ENCODE assay signal across 18 cellular contexts in the genomic region with DNA sequence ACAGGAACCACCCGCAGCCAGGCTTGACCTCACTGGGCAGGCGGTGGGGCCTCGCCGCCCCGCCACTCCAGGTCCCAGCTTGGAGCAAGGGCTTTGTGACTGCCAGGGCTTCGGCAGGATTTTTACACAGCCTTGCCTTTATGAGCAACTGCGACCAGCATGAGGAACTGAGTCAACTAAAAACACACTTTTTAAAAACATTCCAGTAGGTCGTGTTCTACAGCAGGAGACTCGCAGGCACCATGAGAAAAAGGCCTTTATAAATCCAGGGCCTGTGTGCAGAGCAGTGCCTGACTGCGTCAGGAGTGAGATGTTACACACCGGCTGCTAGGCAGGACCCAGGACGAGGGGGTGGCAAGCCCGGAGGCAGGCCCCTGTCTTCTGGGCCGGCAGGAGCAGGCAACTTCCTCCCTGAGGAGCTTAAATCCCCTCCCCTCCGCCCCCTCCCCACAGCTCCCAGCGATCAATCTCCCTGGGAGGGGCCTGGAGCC.
DNase-seq lines count a peak whose midpoint lies in the region; ATAC-seq, FAIRE-seq and TF ChIP-seq lines count a peak whose summit lies in the region.
"Had no signal": no experiment of that assay in that cellular context is flagged by ENCODE, and none has a peak within 500 bp of the region (broad histone marks: within the 10 kb centered on the region; RNA-seq: fewer than 3 reads in every experiment).

No MANE protein-coding gene starts in this region.

- H3K4me3 ChIP-seq in HEK293 (ENCODE audit: low read depth, low read length), result no peak overlapping the region
- H3K4me3 ChIP-seq in brain microvascular endothelial cell (ENCODE audit: low read depth, low read length), result no peak overlapping the region
- no peak overlapping the region for H3K4me3 ChIP-seq in retinal pigment epithelial cell (ENCODE audit: low read length)
- H3K4me3 ChIP-seq: right lobe of liver had no signal

- TF ChIP-seq CTCF in HEK293 (tag by site-specific recombination; IDR thresholded peaks at IDR 0.05), result no peak
- no peak for TF ChIP-seq CTCF in brain microvascular endothelial cell (IDR thresholded peaks at IDR 0.05; ENCODE audit: low read depth, low read length, missing control alignments)
- TF ChIP-seq CTCF in retinal pigment epithelial cell (conservative IDR thresholded peaks at IDR 0.05; ENCODE audit: low read depth, low read length), result no peak

- H3K36me3 ChIP-seq in HEK293 (ENCODE audit: control insufficient read depth in 2 of 2, insufficient read depth in 1 of 2, low read length in 2 of 2) (no peaks in the 10 kb centered on the region), brain microvascular endothelial cell (replicated peaks) (no peaks in the 10 kb centered on the region)
- H3K36me3 ChIP-seq: right lobe of liver had no signal

- FAIRE-seq in urothelium cell line (lab: Jason Lieb, UNC), result no peak
- FAIRE-seq: GM18507 had no signal

- in situ Hi-C loops in brain microvascular endothelial cell (cut with HindIII; ENCODE audit: low pct_ligation_motif_present, low sequenced_read_pairs), result no loop called here

- no peaks in the 10 kb centered on the region for H3K9me3 ChIP-seq in HEK293 (ENCODE audit: control insufficient read depth, insufficient read depth, low read depth, low read length)
- H3K9me3 ChIP-seq: right lobe of liver had no signal

- no peak overlapping the region for H3K27ac ChIP-seq in HEK293 (ENCODE audit: extremely low read depth, low read depth, low read length)
- no peak overlapping the region for H3K27ac ChIP-seq in brain microvascular endothelial cell
- H3K27ac ChIP-seq: epithelial cell of prostate, right lobe of liver had no signal

- H3K4me1 ChIP-seq in HEK293 (ENCODE audit: control insufficient read depth, insufficient read depth, low read length), result no peaks in the 10 kb centered on the region; the same call in 1 of the 2 replicates
- H3K4me1 ChIP-seq: right lobe of liver had no signal

- H3K27me3 ChIP-seq in brain microvascular endothelial cell (replicated peaks), result no peaks in the 10 kb centered on the region
- H3K27me3 ChIP-seq: right lobe of liver had no signal

- DNase-seq in brain microvascular endothelial cell (peak; percentile 26), islet precursor cell (peak; percentile 82), retinal pigment epithelial cell (ENCODE audit: low read depth) (peak; percentile 60), urothelium cell line (ENCODE audit: low spot score) (no peak), DMS79 treated with DMSO at 0.1 percent for 48 hours (lab: John Stamatoyannopoulos, UW) (no peak), cerebellar nuclear complex (lab: John Stamatoyannopoulos, UW) (no peak)
- DNase-seq: caudate nucleus; head of caudate nucleus; left cardiac atrium; NCI-H1930; NCI-H774; right lobe of liver; stimulated activated CD4-positive, alpha-beta T cell treated with anti-CD3 and anti-CD28 coated beads, Interleukin-4, amount 100 ng/mL, for 24 hours had no signal

- no peak for ATAC-seq in HG03175 (IDR thresholded peaks at IDR 0.05; ENCODE audit: unreplicated experiment)
- ATAC-seq: activated naive CD4-positive, alpha-beta T cell treated with anti-CD3 and anti-CD28 coated beads, Interleukin-2, amount 50 U/mL, for 72 hours; right lobe of liver had no signal

- POLR2A ChIA-PET in HEK293 (lab: Yijun Ruan, JAX), result no interaction called here

- CTCF ChIA-PET in HEK293 (lab: Yijun Ruan, JAX), result no interaction called here

TF ChIP-seq in HEK293, 187 proteins besides CTCF, POLR2A, EP300 and RAD21:
- TF ChIP-seq EGR2 (tag by site-specific recombination; IDR thresholded peaks at IDR 0.05; ENCODE audit: low read depth) (0 out of 2 replicates have a peak, but pooled peaks have one; percentile 10), ZFHX2 (tag by site-specific recombination; conservative IDR thresholded peaks at IDR 0.05) (peak; percentile 25; the same call in 1 of the 2 replicates)
- TF ChIP-seq, protein P1, sequence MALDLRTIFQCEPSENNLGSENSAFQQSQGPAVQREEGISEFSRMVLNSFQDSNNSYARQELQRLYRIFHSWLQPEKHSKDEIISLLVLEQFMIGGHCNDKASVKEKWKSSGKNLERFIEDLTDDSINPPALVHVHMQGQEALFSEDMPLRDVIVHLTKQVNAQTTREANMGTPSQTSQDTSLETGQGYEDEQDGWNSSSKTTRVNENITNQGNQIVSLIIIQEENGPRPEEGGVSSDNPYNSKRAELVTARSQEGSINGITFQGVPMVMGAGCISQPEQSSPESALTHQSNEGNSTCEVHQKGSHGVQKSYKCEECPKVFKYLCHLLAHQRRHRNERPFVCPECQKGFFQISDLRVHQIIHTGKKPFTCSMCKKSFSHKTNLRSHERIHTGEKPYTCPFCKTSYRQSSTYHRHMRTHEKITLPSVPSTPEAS (tag by site-specific recombination; IDR thresholded peaks at IDR 0.05), result no peak
TF ChIP-seq in HEK293: peak in this region for 2.

Comparison
In these comparisons a context has a peak if more than half of its experiments do, and no peak if none do; other contexts are left out.
1. DNase-seq: peak in brain microvascular endothelial cell (single experiment), islet precursor cell (single experiment) and retinal pigment epithelial cell (single experiment); none in urothelium cell line (single experiment), DMS79 treated with DMSO at 0.1 percent for 48 hours (single experiment) and cerebellar nuclear complex (0 of 2).